26 cellular contexts compared by ENCODE assay signal in the genomic region with DNA sequence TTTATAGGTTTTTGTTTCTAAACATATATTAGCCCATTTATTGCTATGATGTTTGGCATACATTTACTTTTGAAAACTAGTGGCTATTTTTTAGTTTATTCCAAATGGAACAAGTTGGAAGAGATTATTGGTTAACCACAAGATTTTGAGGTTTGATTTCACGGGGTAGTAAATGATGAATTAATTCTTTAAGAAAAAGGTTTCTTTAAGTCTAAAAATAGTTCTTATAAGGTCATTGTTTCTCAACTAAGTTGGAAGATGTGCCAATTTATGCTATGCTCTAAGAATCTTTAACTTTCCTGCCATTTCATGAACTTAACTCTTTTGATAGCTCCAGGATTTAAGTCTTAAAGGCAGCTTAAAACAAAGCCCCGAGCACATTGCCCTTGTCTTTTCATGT.
DNase-seq lines count a peak whose midpoint lies in the region; FAIRE-seq and TF ChIP-seq lines count a peak whose summit lies in the region.
"Had no signal": no experiment of that assay in that cellular context is flagged by ENCODE, and none has a peak within 500 bp of the region (broad histone marks: within the 10 kb centered on the region; RNA-seq: fewer than 3 reads in every experiment).

No MANE protein-coding gene starts in this region.

- no peaks in the 10 kb centered on the region for H3K4me1 ChIP-seq in astrocyte (ENCODE audit: insufficient read depth, low read length)
- no peaks in the 10 kb centered on the region for H3K4me1 ChIP-seq in CD4-positive, alpha-beta memory T cell (ENCODE audit: insufficient read depth, low read length)

- intact Hi-C loops in CD4-positive, alpha-beta memory T cell (cut with micrococcal nuclease) = no loop called here

- no peak overlapping the region for H2AFZ ChIP-seq in astrocyte (ENCODE audit: low read depth, low read length)

- H3K4me3 Mint-ChIP-seq in astrocyte (ENCODE audit: unreplicated experiment) = no peak overlapping the region
- no peak overlapping the region for H3K4me3 Mint-ChIP-seq in CD4-positive, alpha-beta memory T cell
- H3K4me3 Mint-ChIP-seq: HFFc6 had no signal

- H3K9me3 Mint-ChIP-seq in astrocyte (ENCODE audit: unreplicated experiment) = peaks cover 2% of the 10 kb centered on the region
- H3K9me3 Mint-ChIP-seq in CD4-positive, alpha-beta memory T cell = peaks cover 0 to 2% (median 0%) of the 10 kb centered on the region in 8 donors
- H3K9me3 Mint-ChIP-seq: HFFc6 had no signal

- H3K9ac ChIP-seq in astrocyte (ENCODE audit: low read length) = no peak overlapping the region

- no peak for DNase-seq in AG04450 (ENCODE audit: low read depth, low spot score)
- DNase-seq in astrocyte (ENCODE audit: low read depth) = peak; percentile 68
- DNase-seq in foreskin melanocyte = peak; percentile 30
- DNase-seq in retinal pigment epithelial cell (ENCODE audit: low read depth) = peak; percentile 31
- no peak for DNase-seq in CD4-positive, alpha-beta memory T cell
- DNase-seq in anterior cingulate cortex (lab: John Stamatoyannopoulos, UW) = no peak
- DNase-seq in SKM-1 (lab: John Stamatoyannopoulos, UW; ENCODE audit: unreplicated experiment) = no peak
- DNase-seq: 8988T, AML-193, C1 segment of cervical spinal cord, GDM1, H7, HFFc6, KBM-7, MM.1S, NCI-H1092, NCI-H1436, NCI-H187 treated with DMSO at 0.1 percent for 48 hours, NCI-H2107, NCI-H526 treated with DMSO at 0.1 percent for 48 hours, SHP77 had no signal

- H4K20me1 ChIP-seq in astrocyte (ENCODE audit: insufficient read depth, low read length) = no peaks in the 10 kb centered on the region

- H3K36me3 ChIP-seq in astrocyte (ENCODE audit: insufficient read depth, low read length) = no peaks in the 10 kb centered on the region
- no peaks in the 10 kb centered on the region for H3K36me3 ChIP-seq in CD4-positive, alpha-beta memory T cell (ENCODE audit: insufficient read depth, low read length)

- CTCF ChIA-PET in AG04450 (lab: Charles Lee) = interaction anchor here (1.2 to 1.5 kb wide), 2 partner anchors 186 to 441 kb away, joined by 4 to 6 read pairs; no protein-coding TSS in a partner anchor
- CTCF ChIA-PET in CD4-positive, alpha-beta memory T cell (lab: Charles Lee; ENCODE audit: partially characterized antibody) = no interaction called here

- no peaks in the 10 kb centered on the region for H3K79me2 ChIP-seq in astrocyte (ENCODE audit: insufficient read depth, low read length)

- no peak overlapping the region for H3K4me3 ChIP-seq in AG04450 (ENCODE audit: low read depth, low read length)
- no peak overlapping the region for H3K4me3 ChIP-seq in astrocyte (ENCODE audit: insufficient read depth, low read depth, low read length)
- no peak overlapping the region for H3K4me3 ChIP-seq in retinal pigment epithelial cell (ENCODE audit: low read length)
- H3K4me3 ChIP-seq in CD4-positive, alpha-beta memory T cell (ENCODE audit: low read length in 2 of 2) = no peak overlapping the region
- H3K4me3 ChIP-seq: SK-N-MC had no signal

- H3K27ac ChIP-seq in AG04450 (ENCODE audit: low read depth, low read length) (peak overlapping the region; percentile 66), astrocyte (ENCODE audit: low read depth, low read length) (no peak overlapping the region)
- H3K27ac ChIP-seq in CD4-positive, alpha-beta memory T cell (ENCODE audit: low read depth, low read length) = no peak overlapping the region
- H3K27ac ChIP-seq: HL-60, SK-N-MC had no signal

- H3K27me3 Mint-ChIP-seq in astrocyte (ENCODE audit: low read depth, unreplicated experiment) = no peaks in the 10 kb centered on the region
- peaks cover 0 to 5% of the 10 kb centered on the region in 2 donors for H3K27me3 Mint-ChIP-seq in CD4-positive, alpha-beta memory T cell

- no peak for FAIRE-seq in astrocyte (lab: Jason Lieb, UNC)
- FAIRE-seq: GM18507, GM19239, HepG2 had no signal

- H3K4me1 Mint-ChIP-seq in astrocyte (ENCODE audit: low read depth, unreplicated experiment) = peaks cover 31% of the 10 kb centered on the region
- no peaks in the 10 kb centered on the region for H3K4me1 Mint-ChIP-seq in CD4-positive, alpha-beta memory T cell

- POLR2A ChIA-PET in AG04450 (lab: Yijun Ruan, JAX) = interaction anchor here (1.1 kb wide), 1 partner anchor 12 kb away, joined by 4 read pairs; no protein-coding TSS in a partner anchor
- POLR2A ChIA-PET in CD4-positive, alpha-beta memory T cell (lab: Charles Lee; ENCODE audit: partially characterized antibody) = no interaction called here

- H3K36me3 Mint-ChIP-seq in astrocyte (ENCODE audit: low read depth, unreplicated experiment) = no peaks in the 10 kb centered on the region
- H3K36me3 Mint-ChIP-seq in CD4-positive, alpha-beta memory T cell = no peaks in the 10 kb centered on the region

- TF ChIP-seq CTCF in AG04450 (IDR thresholded peaks at IDR 0.05; ENCODE audit: low read depth, low read length) (no peak), astrocyte (IDR thresholded peaks at IDR 0.05; ENCODE audit: insufficient read depth, low read depth, low read length) (no peak), retinal pigment epithelial cell (conservative IDR thresholded peaks at IDR 0.05; ENCODE audit: low read depth, low read length) (no peak)

- no peak overlapping the region for H3K4me2 ChIP-seq in astrocyte (ENCODE audit: low read length)

- H3K27me3 ChIP-seq in AG04450 (ENCODE audit: control insufficient read depth, insufficient read depth, low read length) (no peaks in the 10 kb centered on the region), astrocyte (ENCODE audit: insufficient read depth, low read length) (no peaks in the 10 kb centered on the region)
- no peaks in the 10 kb centered on the region for H3K27me3 ChIP-seq in CD4-positive, alpha-beta memory T cell (ENCODE audit: insufficient read depth, low read length)

- peak overlapping the region; percentile 6 for H3K27ac Mint-ChIP-seq in astrocyte (ENCODE audit: unreplicated experiment)
- no peak overlapping the region for H3K27ac Mint-ChIP-seq in CD4-positive, alpha-beta memory T cell
- H3K27ac Mint-ChIP-seq: HFFc6 had no signal

- no peaks in the 10 kb centered on the region for H3K9me3 ChIP-seq in AG04450 (ENCODE audit: control insufficient read depth, insufficient read depth, low read length)
- H3K9me3 ChIP-seq in astrocyte (ENCODE audit: insufficient read depth, low read depth, low read length) = no peaks in the 10 kb centered on the region
- no peaks in the 10 kb centered on the region for H3K9me3 ChIP-seq in CD4-positive, alpha-beta memory T cell (ENCODE audit: control insufficient read depth in 1 of 2, low read length in 2 of 2)

Comparison
In these comparisons a context has a peak if more than half of its experiments do, and no peak if none do; other contexts are left out.
1. DNase-seq: peak in astrocyte (single experiment), foreskin melanocyte (single experiment) and retinal pigment epithelial cell (single experiment); none in AG04450 (single experiment), CD4-positive, alpha-beta memory T cell (0 of 5), anterior cingulate cortex (0 of 58) and SKM-1 (single experiment).